In genomic region chr9:95508242-95508967, GRCh38 we compare ENCODE assay signal across 8 cellular contexts. TPM values are rescaled to one million over a fixed set of nuclear protein-coding genes. Genes with fewer than 3 reads are reported as not detected.
A peak's percentile ranks its signal among the peaks of the same experiment; 100 is the strongest.
DNase-seq lines count a peak whose midpoint lies in the region; FAIRE-seq lines count a peak whose summit lies in the region.

No MANE protein-coding gene starts in this region.

- H3K27me3 ChIP-seq in subcutaneous abdominal adipose tissue (ENCODE audit: control insufficient read depth in 5 of 5, insufficient read depth in 4 of 5, low read length in 5 of 5) = peaks cover 0 to 4% (median 0%) of the 10 kb centered on the region in 5 donors

- FAIRE-seq in frontal cortex (lab: Jason Lieb, UNC) = no peak

- DNase-seq in EL (peak; percentile 37), M059J (ENCODE audit: low read depth) (peak; percentile 43), iris pigment epithelial cell (ENCODE audit: low read depth) (peak; percentile 64), frontal cortex (ENCODE audit: low spot score in 2 of 2) (no peak), DMS79 (lab: John Stamatoyannopoulos, UW) (no peak), NCI-H510A (lab: John Stamatoyannopoulos, UW) (no peak)

- H3K36me3 ChIP-seq in subcutaneous abdominal adipose tissue (ENCODE audit: control insufficient read depth in 5 of 5, insufficient read depth in 5 of 5, low read length in 5 of 5) = no peaks in the 10 kb centered on the region

- H3K4me3 ChIP-seq in subcutaneous abdominal adipose tissue (ENCODE audit: low read depth in 1 of 5, low read length in 5 of 5) = peak overlapping the region in 4 of 5 donors; percentile 88 to 98 (median 92)

- H3K4me1 ChIP-seq in subcutaneous abdominal adipose tissue (ENCODE audit: control insufficient read depth in 5 of 5, insufficient read depth in 5 of 5, low read length in 5 of 5) = peaks cover 2 to 60% (median 47%) of the 10 kb centered on the region in 5 donors

- peak overlapping the region; percentile 90 for H3K27ac ChIP-seq in angular gyrus (ENCODE audit: low read depth, low read length)
- peak overlapping the region; percentile 80 for H3K27ac ChIP-seq in subcutaneous abdominal adipose tissue (ENCODE audit: low read depth, low read length)

- H3K9me3 ChIP-seq in subcutaneous abdominal adipose tissue (ENCODE audit: control insufficient read depth in 5 of 5, low read length in 5 of 5) = no peaks in the 10 kb centered on the region

- H3K9ac ChIP-seq in subcutaneous abdominal adipose tissue (ENCODE audit: low read length in 5 of 5) = peak overlapping the region in 1 of 5 donors; percentile 48

RNA-seq across cellular contexts. Expression of gene PTCH1, which starts 8.4 kb away (rescaled TPM):
- total RNA-seq in M059J (2014; rRNA removed; shearing (Covaris generic)) = 3.3 and 9.4 TPM in 2 replicates
- total RNA-seq in frontal cortex = 8.2 TPM

Comparison
In these comparisons a context has a peak if more than half of its experiments do, and no peak if none do; other contexts are left out.
1. DNase-seq: peak in EL (single experiment), M059J (single experiment) and iris pigment epithelial cell (single experiment); none in frontal cortex (0 of 2), DMS79 (single experiment) and NCI-H510A (single experiment).